8 cellular contexts compared by ENCODE assay signal in the genomic region with DNA sequence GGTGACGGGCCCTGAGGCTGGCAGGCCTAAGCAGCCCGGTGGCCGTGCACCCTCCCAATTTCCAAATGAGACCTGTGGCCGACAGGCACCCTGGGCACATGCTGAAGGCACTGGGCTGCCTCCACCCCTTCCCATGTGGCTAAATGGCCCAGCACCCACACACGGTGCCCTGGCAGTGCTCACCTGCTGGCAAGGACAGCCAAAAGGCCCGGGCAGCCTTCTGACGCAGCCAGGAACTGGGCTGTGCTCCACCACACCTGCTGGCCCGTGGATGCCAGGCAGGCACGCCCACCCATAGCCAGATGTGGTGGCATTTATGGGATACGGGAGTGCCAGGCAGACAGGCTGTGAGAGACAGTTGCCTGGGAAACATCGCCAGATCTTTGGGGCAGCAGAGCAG. TPM values are rescaled to one million over a fixed set of nuclear protein-coding genes. Genes with fewer than 3 reads are reported as not detected.
DNase-seq lines count a peak whose midpoint lies in the region; ATAC-seq and TF ChIP-seq lines count a peak whose summit lies in the region.

No MANE protein-coding gene starts in this region.

- ATAC-seq in gastroesophageal sphincter = no peak

- peak overlapping the region; percentile 76 for H3K27ac ChIP-seq in GM23248
- peak overlapping the region; percentile 67 to 99 (median 90) for H3K27ac ChIP-seq in gastroesophageal sphincter
- H3K27ac ChIP-seq in sigmoid colon = peak overlapping the region; percentile 84 to 99 (median 87)

- H3F3A ChIP-seq in GM23248 (ENCODE audit: insufficient read depth) = peaks cover 1% of the 10 kb centered on the region; the same call in 1 of the 2 replicates

- H3K27ac Mint-ChIP-seq in activated CD4-positive, alpha-beta memory T cell treated with anti-CD3 and anti-CD28 coated beads for 36 hours = peak overlapping the region; percentile 85

- POLR2A ChIA-PET in activated CD4-positive, alpha-beta memory T cell treated with anti-CD3 and anti-CD28 coated beads for 36 hours (lab: Charles Lee) = interaction anchor here (0.9 to 2.6 kb wide), 8 partner anchors 29 to 117 kb away, joined by 3 to 10 read pairs (median 4); partner anchors contain the start of gene SKI

- no peak for TF ChIP-seq EP300 in gastroesophageal sphincter (IDR thresholded peaks at IDR 0.05)
- no peak for TF ChIP-seq EP300 in sigmoid colon (IDR thresholded peaks at IDR 0.05)

- TF ChIP-seq POLR2A in gastroesophageal sphincter (IDR thresholded peaks at IDR 0.05) (no peak), sigmoid colon (IDR thresholded peaks at IDR 0.05) (no peak)

- no peaks in the 10 kb centered on the region for H3K36me3 Mint-ChIP-seq in activated CD4-positive, alpha-beta memory T cell treated with anti-CD3 and anti-CD28 coated beads for 36 hours

- H3K9ac ChIP-seq in GM23248 = peak overlapping the region; percentile 84

- H3K4me3 Mint-ChIP-seq in activated CD4-positive, alpha-beta memory T cell treated with anti-CD3 and anti-CD28 coated beads for 36 hours = peak overlapping the region; percentile 93

- H3K9me3 Mint-ChIP-seq in activated CD4-positive, alpha-beta memory T cell treated with anti-CD3 and anti-CD28 coated beads for 36 hours = no peaks in the 10 kb centered on the region

- H3K9me3 ChIP-seq in GM23248 (ENCODE audit: low read depth) = no peaks in the 10 kb centered on the region
- H3K9me3 ChIP-seq in gastroesophageal sphincter = no peaks in the 10 kb centered on the region
- no peaks in the 10 kb centered on the region for H3K9me3 ChIP-seq in sigmoid colon

- peak overlapping the region; percentile 82; the same call in 1 of the 2 replicates for H3K4me3 ChIP-seq in GM23248
- peak overlapping the region in 1 of 2 donors; percentile 54 for H3K4me3 ChIP-seq in gastroesophageal sphincter
- peak overlapping the region in 2 of 4 donors; percentile 49 to 54 for H3K4me3 ChIP-seq in sigmoid colon

- H3K27me3 ChIP-seq in GM23248 (replicated peaks; ENCODE audit: insufficient read depth) (no peaks in the 10 kb centered on the region), gastroesophageal sphincter (no peaks in the 10 kb centered on the region), sigmoid colon (no peaks in the 10 kb centered on the region)

- H2AFZ ChIP-seq in GM23248 = peak overlapping the region; percentile 89; the same call in 1 of the 2 replicates

- H4K20me1 ChIP-seq in GM23248 (ENCODE audit: insufficient read depth) = no peaks in the 10 kb centered on the region

- 42 to 49% methylated on average over 11 of the region's 11 CpGs for WGBS in GM23248 (ENCODE audit: low coverage in 1 of 2, low lambda C conversion rate in 2 of 2, missing lambda C conversion rate in 2 of 2), 2 experiments
- 88% methylated on average over 3 of the region's 11 CpGs; no CpG with 5 or more reads in 1 of the 2 donors for WGBS in gastroesophageal sphincter (ENCODE audit: low coverage in 1 of 2), 2 donors
- 27 to 67% methylated on average over 11 of the region's 11 CpGs for WGBS in sigmoid colon, 2 donors

- in situ Hi-C loops in GM23248 (cut with MboI) = loop anchor here (25.0 kb wide), 1 partner anchor 314 kb away; no protein-coding TSS in a partner anchor

- H3K4me1 Mint-ChIP-seq in activated CD4-positive, alpha-beta memory T cell treated with anti-CD3 and anti-CD28 coated beads for 36 hours (ENCODE audit: low read depth) = peaks cover 19% of the 10 kb centered on the region

- CTCF ChIA-PET in activated CD4-positive, alpha-beta memory T cell treated with anti-CD3 and anti-CD28 coated beads for 36 hours (lab: Charles Lee) = interaction anchor here (0.7 to 17.1 kb wide), 8 partner anchors 14 to 349 kb away, joined by 3 to 409 read pairs (median 4); partner anchors contain the start of genes MORN1 and RER1

- intact Hi-C loops in activated CD4-positive, alpha-beta memory T cell treated with anti-CD3 and anti-CD28 coated beads for 36 hours (cut with micrococcal nuclease) = loop anchor here (2.0 to 5.0 kb wide), 3 partner anchors 60 to 349 kb away; no protein-coding TSS in a partner anchor
- intact Hi-C loops in sigmoid colon (cut with DNase I) = loop anchor here (5.0 kb wide), 2 partner anchors 389 to 1429 kb away; partner anchors contain the start of genes PRXL2B and TPRG1L

- H3K79me2 ChIP-seq in GM23248 (ENCODE audit: insufficient read depth) = peaks cover 25% of the 10 kb centered on the region

- H3K36me3 ChIP-seq in GM23248 (ENCODE audit: low read depth) = no peaks in the 10 kb centered on the region
- no peaks in the 10 kb centered on the region for H3K36me3 ChIP-seq in gastroesophageal sphincter
- H3K36me3 ChIP-seq in sigmoid colon = no peaks in the 10 kb centered on the region

- H3K4me1 ChIP-seq in GM23248 (ENCODE audit: insufficient read depth) (peaks cover 7% of the 10 kb centered on the region), gastroesophageal sphincter (peaks cover 0 to 64% (median 37%) of the 10 kb centered on the region in 3 donors), sigmoid colon (peaks cover 0 to 48% (median 40%) of the 10 kb centered on the region in 4 donors)

- no peaks in the 10 kb centered on the region for H3K9me2 ChIP-seq in GM23248 (ENCODE audit: insufficient read depth)

- H3K4me2 ChIP-seq in GM23248 (ENCODE audit: unreplicated experiment) = no peak overlapping the region

- no peaks in the 10 kb centered on the region for H3K27me3 Mint-ChIP-seq in activated CD4-positive, alpha-beta memory T cell treated with anti-CD3 and anti-CD28 coated beads for 36 hours

- DNase-seq in GM23248 (no peak), sigmoid colon (peak; percentile 72), NCI-H774 (lab: John Stamatoyannopoulos, UW) (no peak), NCI-H1092 treated with DMSO at 0.1 percent for 48 hours (lab: John Stamatoyannopoulos, UW) (no peak), NCI-H1417 treated with DMSO at 0.1 percent for 48 hours (lab: John Stamatoyannopoulos, UW) (no peak)
- DNase-seq in activated CD4-positive, alpha-beta memory T cell treated with anti-CD3 and anti-CD28 coated beads for 36 hours = no peak
- no peak for DNase-seq in central memory CD4-positive, alpha-beta T cell

- no peak for TF ChIP-seq CTCF in gastroesophageal sphincter (IDR thresholded peaks at IDR 0.05)
- no peak for TF ChIP-seq CTCF in sigmoid colon (IDR thresholded peaks at IDR 0.05)

RNA-seq across cellular contexts. Expression of gene FAAP20, which starts 4.0 kb away (rescaled TPM):
- total RNA-seq in GM23248 (2014; rRNA removed; shearing (Covaris generic)) = 33.4 and 34.5 TPM in 2 replicates
- polyA plus RNA-seq in GM23248 (2016; fragmentation: Nextera tagmentation; extraction: Ambion mirVana) = 122 and 127 TPM in 2 replicates
- total RNA-seq in activated CD4-positive, alpha-beta memory T cell treated with anti-CD3 and anti-CD28 coated beads for 36 hours = 10 to 100 TPM; 64.9 to 69.8 TPM
- 10 to 100 TPM; 25.8 to 51.1 (median 43.3) TPM for total RNA-seq in gastroesophageal sphincter
- 10 to 100 TPM; 33.8 to 49.5 (median 39.6) TPM for total RNA-seq in sigmoid colon
- 10 to 100 TPM; 28.4 to 58.0 (median 56.5) TPM for polyA plus RNA-seq in sigmoid colon

RNA-seq across cellular contexts. Expression of gene SKI, which starts 29.5 kb away (rescaled TPM):
- 23.1 and 26.8 TPM in 2 replicates for total RNA-seq in GM23248 (2014; rRNA removed; shearing (Covaris generic))
- 3.8 and 4.0 TPM in 2 replicates for polyA plus RNA-seq in GM23248 (2016; fragmentation: Nextera tagmentation; extraction: Ambion mirVana)
- 10 to 100 TPM; 28.3 to 28.9 TPM for total RNA-seq in activated CD4-positive, alpha-beta memory T cell treated with anti-CD3 and anti-CD28 coated beads for 36 hours
- total RNA-seq in gastroesophageal sphincter = 100 to 1,000 TPM in 1 of 4 donors, 10 to 100 TPM in 3; 60.2 to 157 (median 79.0) TPM
- total RNA-seq in sigmoid colon = 10 to 100 TPM; 18.9 to 50.4 (median 26.9) TPM
- 10 to 100 TPM in 1 of 3 donors, 1 to 10 TPM in 2; 5.8 to 20.0 (median 6.6) TPM for polyA plus RNA-seq in sigmoid colon
